In the genomic region with DNA sequence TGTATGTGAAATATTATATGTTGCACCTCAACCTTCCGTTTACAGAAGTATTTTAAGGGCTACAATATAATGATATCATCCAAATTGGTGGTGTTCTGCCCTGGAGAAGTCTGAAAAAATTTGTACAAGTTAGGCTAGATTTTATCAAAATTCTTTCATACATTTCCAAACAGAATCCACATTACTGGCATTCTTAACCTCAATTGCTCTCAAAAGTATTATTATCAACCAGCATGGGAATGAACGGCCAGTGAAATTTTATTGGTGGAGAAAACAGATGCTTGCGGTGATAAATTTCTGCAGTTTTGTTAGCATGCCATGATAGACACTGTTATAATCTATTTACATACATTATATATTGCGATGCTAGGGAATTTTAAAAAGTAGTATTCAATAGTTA, we compare ENCODE assay signal across 13 cellular contexts.
DNase-seq lines count a peak whose midpoint lies in the region; ATAC-seq and TF ChIP-seq lines count a peak whose summit lies in the region.
"Had no signal": no experiment of that assay in that cellular context is flagged by ENCODE, and none has a peak within 500 bp of the region (broad histone marks: within the 10 kb centered on the region; RNA-seq: fewer than 3 reads in every experiment).

No MANE protein-coding gene starts in this region.

- in situ Hi-C loops in KBM-7 (cut with MboI; ENCODE audit: low pct_unique_long_range_greater_than_20kb, low sequenced_read_pairs) = no loop called here

- ATAC-seq in SK-N-SH treated with all-trans-retinoic acid at 6 μM for 48 hours (peak; percentile 36; the same call in 1 of the 3 replicates), GM21390 (IDR thresholded peaks at IDR 0.05; ENCODE audit: unreplicated experiment) (no peak)
- ATAC-seq: GM12878, HepG2 had no signal

- peak; percentile 49 for DNase-seq in EL
- peak; percentile 15 for DNase-seq in LHCN-M2 (ENCODE audit: low read depth)
- DNase-seq in SHP77 treated with DMSO at 0.1 percent for 48 hours (lab: John Stamatoyannopoulos, UW) = no peak
- no peak for DNase-seq in inferior parietal cortex (ENCODE audit: extremely low spot score)
- no peak for DNase-seq in KBM-7
- DNase-seq: 8988T; CD4-positive, alpha-beta memory T cell; DMS153; DMS79 had no signal

TF ChIP-seq in SK-N-SH treated with all-trans-retinoic acid at 6 μM for 48 hours, 23 proteins besides CTCF, POLR2A, EP300 and RAD21:
- peak; percentile 55 for TF ChIP-seq ISL1 (CRISPR knock-in tag; IDR thresholded peaks at IDR 0.05)
- no peak for TF ChIP-seq ZFP30 (CRISPR knock-in tag; IDR thresholded peaks at IDR 0.05)

Comparison
In these comparisons a context has a peak if more than half of its experiments do, and no peak if none do; other contexts are left out.
1. DNase-seq: peak in EL (single experiment) and LHCN-M2 (single experiment); none in SHP77 treated with DMSO at 0.1 percent for 48 hours (single experiment), inferior parietal cortex (single experiment) and KBM-7 (single experiment).